Comparison of ENCODE assay signal across 12 cellular contexts in the genomic region with DNA sequence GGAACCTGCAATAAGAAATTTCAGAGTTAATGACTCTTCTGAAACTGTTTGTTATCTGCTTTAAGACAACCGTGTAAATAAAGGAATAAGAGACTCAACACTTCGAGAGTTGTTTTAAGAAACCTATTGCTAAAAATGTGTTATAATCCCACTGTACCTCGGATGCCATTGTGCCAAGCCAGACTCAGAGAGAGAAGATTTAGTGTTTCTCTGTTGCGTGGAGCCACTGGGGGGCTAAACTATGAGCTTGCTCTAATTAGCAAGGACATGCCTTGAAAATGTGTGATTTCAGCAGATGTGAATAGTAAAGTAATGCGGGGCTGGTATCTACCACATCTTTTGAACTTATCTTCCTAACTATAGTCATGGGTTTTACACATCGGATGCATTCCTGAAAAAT. TPM values are rescaled to one million over a fixed set of nuclear protein-coding genes. Genes with fewer than 3 reads are reported as not detected.
A peak's percentile ranks its signal among the peaks of the same experiment; 100 is the strongest.
DNase-seq lines count a peak whose midpoint lies in the region; ATAC-seq and TF ChIP-seq lines count a peak whose summit lies in the region.
"Had no signal": no experiment of that assay in that cellular context is flagged by ENCODE, and none has a peak within 500 bp of the region (broad histone marks: within the 10 kb centered on the region; RNA-seq: fewer than 3 reads in every experiment).

No MANE protein-coding gene starts in this region.

- H3K9me3 ChIP-seq in heart right ventricle (no peaks in the 10 kb centered on the region), fibroblast of lung (ENCODE audit: control insufficient read depth, insufficient read depth, low read depth, low read length) (no peaks in the 10 kb centered on the region), parathyroid adenoma (ENCODE audit: control insufficient read depth, low read length) (no peaks in the 10 kb centered on the region)

- peaks cover 55 to 100% (median 96%) of the 10 kb centered on the region in 9 donors for H3K4me1 ChIP-seq in heart right ventricle
- peaks cover 40% of the 10 kb centered on the region for H3K4me1 ChIP-seq in fibroblast of lung (ENCODE audit: control insufficient read depth, extremely low read depth, insufficient read depth, low read length)
- peaks cover 18% of the 10 kb centered on the region for H3K4me1 ChIP-seq in parathyroid adenoma
- H3K4me1 ChIP-seq in urinary bladder (ENCODE audit: insufficient read depth): no peaks in the 10 kb centered on the region

- H3K27me3 ChIP-seq in heart right ventricle (no peaks in the 10 kb centered on the region), fibroblast of lung (ENCODE audit: control insufficient read depth, insufficient read depth, low read length) (no peaks in the 10 kb centered on the region), parathyroid adenoma (ENCODE audit: control insufficient read depth, insufficient read depth, low read length) (no peaks in the 10 kb centered on the region)

- TF ChIP-seq CTCF in heart right ventricle (IDR thresholded peaks at IDR 0.05): no peak
- no peak for TF ChIP-seq CTCF in fibroblast of lung (conservative IDR thresholded peaks at IDR 0.05 in 1 of 2, IDR thresholded peaks at IDR 0.05 in 1 of 2; ENCODE audit: low read depth in 1 of 2, low read length in 2 of 2)
- TF ChIP-seq CTCF in parathyroid adenoma (IDR thresholded peaks at IDR 0.05): no peak

- H3K9ac ChIP-seq in fibroblast of lung (ENCODE audit: insufficient read depth, low read length): no peak overlapping the region
- no peak overlapping the region for H3K9ac ChIP-seq in parathyroid adenoma

- H3K4me2 ChIP-seq in fibroblast of lung (ENCODE audit: extremely low read depth, insufficient read depth, low read length) (peak overlapping the region; percentile 60), parathyroid adenoma (ENCODE audit: low read length) (peak overlapping the region; percentile 41)

- H3K36me3 ChIP-seq in heart right ventricle (no peaks in the 10 kb centered on the region), fibroblast of lung (ENCODE audit: control insufficient read depth, insufficient read depth, low read length) (no peaks in the 10 kb centered on the region), parathyroid adenoma (ENCODE audit: control insufficient read depth, insufficient read depth, low read length) (no peaks in the 10 kb centered on the region), urinary bladder (ENCODE audit: insufficient read depth) (no peaks in the 10 kb centered on the region)

- DNase-seq in heart right ventricle: no peak
- no peak for DNase-seq in cardiac septum (ENCODE audit: low spot score)
- no peak for DNase-seq in fibroblast of lung (ENCODE audit: low read depth in 2 of 2)
- no peak for DNase-seq in NCI-H2171 (lab: John Stamatoyannopoulos, UW)
- no peak for DNase-seq in DMS 273 treated with DMSO at 0.1 percent for 48 hours (lab: John Stamatoyannopoulos, UW)
- no peak for DNase-seq in activated CD4-positive, alpha-beta T cell treated with anti-CD3 and anti-CD28 coated beads for 4 hours
- DNase-seq: ACHN; activated CD8-positive, alpha-beta memory T cell treated with anti-CD3 and anti-CD28 coated beads, Interleukin-2, amount 50 U/mL, for 48 hours; NCI-H774; SHP77 treated with DMSO at 0.1 percent for 48 hours had no signal

- no peak for ATAC-seq in heart right ventricle

- H2AFZ ChIP-seq in fibroblast of lung (ENCODE audit: low read length) (no peak overlapping the region), parathyroid adenoma (no peak overlapping the region)

- H3K27ac ChIP-seq in heart right ventricle (peak overlapping the region; percentile 94 to 99 (median 98)), fibroblast of lung (ENCODE audit: insufficient read depth, low read length) (peak overlapping the region; percentile 88), parathyroid adenoma (peak overlapping the region; percentile 74), urinary bladder (ENCODE audit: low read depth) (peak overlapping the region; percentile 84)

- H3K79me2 ChIP-seq in fibroblast of lung (ENCODE audit: control insufficient read depth, insufficient read depth, low read length) (no peaks in the 10 kb centered on the region), parathyroid adenoma (no peaks in the 10 kb centered on the region)

- intact Hi-C loops in heart right ventricle (cut with DNase I) (loop anchor here in 8 of 10 donors (2.0 to 10.0 kb wide), 13 partner anchors 38 to 462 kb away; no protein-coding TSS in a partner anchor), cardiac septum (cut with DNase I) (loop anchor here (2.0 kb wide), 2 partner anchors 36 to 64 kb away; no protein-coding TSS in a partner anchor)

- WGBS in heart right ventricle, 2 donors: 62 to 66% methylated on average over 6 of the region's 6 CpGs
- 38% methylated on average over 6 of the region's 6 CpGs for WGBS in urinary bladder

- no peaks in the 10 kb centered on the region for H4K20me1 ChIP-seq in fibroblast of lung (ENCODE audit: control insufficient read depth, extremely low read depth, insufficient read depth, low read length)

- H3K4me3 ChIP-seq in heart right ventricle (no peak overlapping the region), fibroblast of lung (replicated peaks in 1 of 4; ENCODE audit: control extremely low read depth in 1 of 4, insufficient read depth in 1 of 4, low read depth in 3 of 4, low read length in 4 of 4) (no peak overlapping the region), parathyroid adenoma (ENCODE audit: low read depth, low read length) (no peak overlapping the region), urinary bladder (ENCODE audit: low read depth, low read length) (no peak overlapping the region)

RNA-seq across cellular contexts. Expression of gene TARBP1, which starts 56.2 kb away (rescaled TPM):
- total RNA-seq in heart right ventricle (10 to 100 TPM in 3 of 10 donors, 1 to 10 TPM in 7; 6.9 to 11.7 (median 9.0) TPM), cardiac septum (9.1 TPM), fibroblast of lung (20.6 and 22.9 TPM in 2 replicates), urinary bladder (52.7 TPM)
- polyA plus RNA-seq in heart right ventricle (10 to 100 TPM in 1 of 2 donors, 1 to 10 TPM in 1; 4.6 to 49.9 TPM), fibroblast of lung (11.6 and 15.3 TPM in 2 replicates), urinary bladder (8.6 TPM)
- 6.0 and 6.8 TPM in 2 replicates for polyA plus RNA-seq in fibroblast of lung (2012)
- 6.3 and 10.4 TPM in 2 replicates for polyA minus RNA-seq in fibroblast of lung (ENCODE audit: low replicate concordance)
